ENCODE assay signal across 13 cellular contexts in the genomic region with DNA sequence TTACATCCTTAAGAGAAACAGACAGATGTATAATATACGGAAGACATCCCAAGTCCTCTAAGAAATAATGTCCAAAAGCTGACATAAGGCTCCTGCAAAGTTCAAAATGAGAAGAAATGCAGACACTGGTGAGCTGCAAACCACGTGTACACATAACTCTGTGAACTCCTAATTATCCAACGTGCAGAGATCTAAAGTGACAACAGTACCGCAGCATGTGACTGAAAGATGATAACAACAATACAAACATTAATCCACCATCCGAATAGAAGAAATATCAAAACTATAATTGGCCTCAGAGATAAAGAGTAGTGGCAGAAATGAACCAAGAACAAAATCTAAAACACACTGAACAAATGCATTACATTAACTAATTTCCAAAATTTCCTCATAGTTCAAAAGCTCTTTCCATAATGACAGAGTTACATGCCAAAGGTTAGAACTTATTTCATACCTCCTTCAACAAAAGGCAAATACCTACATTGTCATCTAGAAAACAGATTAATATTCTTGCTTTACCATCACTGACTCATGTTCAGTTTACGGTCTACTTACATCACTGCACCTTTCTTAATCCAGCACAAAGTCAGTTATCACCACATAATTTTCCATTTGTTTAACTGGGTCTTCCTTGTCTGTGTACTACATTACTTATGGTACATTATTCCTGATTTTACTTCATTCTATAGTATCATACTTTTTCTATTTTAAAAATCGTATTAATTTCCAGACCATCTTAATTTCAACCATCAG. TPM values are rescaled to one million over a fixed set of nuclear protein-coding genes. Genes with fewer than 3 reads are reported as not detected.
A peak's percentile ranks its signal among the peaks of the same experiment; 100 is the strongest.
DNase-seq lines count a peak whose midpoint lies in the region; ATAC-seq, FAIRE-seq and TF ChIP-seq lines count a peak whose summit lies in the region.
"Had no signal": no experiment of that assay in that cellular context is flagged by ENCODE, and none has a peak within 500 bp of the region (broad histone marks: within the 10 kb centered on the region; RNA-seq: fewer than 3 reads in every experiment).

No MANE protein-coding gene starts in this region.

- no peak overlapping the region for H3K18ac ChIP-seq in IMR-90 (ENCODE audit: low read depth, low read length)

- H3K14ac ChIP-seq in IMR-90 (replicated peaks; ENCODE audit: low read depth, low read length), result no peak overlapping the region

- peaks cover 76% of the 10 kb centered on the region for H3K79me2 ChIP-seq in mammary epithelial cell (ENCODE audit: insufficient read depth, low read length)
- H3K79me2 ChIP-seq in neural cell (replicated peaks; ENCODE audit: insufficient read depth, low read length), result peaks cover 75% of the 10 kb centered on the region

- H3K9me1 ChIP-seq in IMR-90 (ENCODE audit: insufficient read depth, low read length), result peaks cover 7% of the 10 kb centered on the region

- peaks cover 31% of the 10 kb centered on the region for H4K20me1 ChIP-seq in IMR-90 (ENCODE audit: insufficient read depth, low read length)
- peaks cover 16% of the 10 kb centered on the region for H4K20me1 ChIP-seq in mammary epithelial cell (ENCODE audit: insufficient read depth, low read length)
- H4K20me1 ChIP-seq in neural cell (ENCODE audit: insufficient read depth), result no peaks in the 10 kb centered on the region

- peaks cover 42% of the 10 kb centered on the region for H3K4me1 Mint-ChIP-seq in activated CD8-positive, alpha-beta memory T cell treated with anti-CD3 and anti-CD28 coated beads, Interleukin-2, amount 10 ng/mL, durations not matched to agents 7 days and 5 days

- H3K4me3 Mint-ChIP-seq in activated CD8-positive, alpha-beta memory T cell treated with anti-CD3 and anti-CD28 coated beads, Interleukin-2, amount 10 ng/mL, durations not matched to agents 7 days and 5 days, result peak overlapping the region; percentile 25

- no peak overlapping the region for H4K5ac ChIP-seq in IMR-90 (ENCODE audit: low read depth, low read length)

- no peak for TF ChIP-seq POLR2A in IMR-90 (IDR thresholded peaks at IDR 0.05; ENCODE audit: low read depth, low read length)

- TF ChIP-seq RAD21 in IMR-90 (IDR thresholded peaks at IDR 0.05; ENCODE audit: low read length) (no peak), neural cell (conservative IDR thresholded peaks at IDR 0.05) (no peak)

- H3K27me3 ChIP-seq in IMR-90 (ENCODE audit: control insufficient read depth, insufficient read depth, low read length) (no peaks in the 10 kb centered on the region), mammary epithelial cell (ENCODE audit: insufficient read depth, low read length) (no peaks in the 10 kb centered on the region), neural cell (ENCODE audit: insufficient read depth, low read depth, low read length) (peaks cover 9% of the 10 kb centered on the region)

- dilution Hi-C loops in IMR-90 (cut with HindIII; ENCODE audit: low sequenced_read_pairs, unreplicated experiment) (no loop called here), mammary epithelial cell (cut with HindIII; ENCODE audit: low sequenced_read_pairs) (no loop called here)

- no peak for DNase-seq in activated CD8-positive, alpha-beta memory T cell treated with anti-CD3 and anti-CD28 coated beads, Interleukin-2, amount 10 ng/mL, durations not matched to agents 7 days and 5 days
- DNase-seq in activated CD8-positive, alpha-beta memory T cell treated with anti-CD3 and anti-CD28 coated beads for 24 hours, result no peak
- DNase-seq in IMR-90 (peak; percentile 0), mammary epithelial cell (peak; percentile 8), GF-D8 (lab: John Stamatoyannopoulos, UW) (no peak), urothelium cell line (ENCODE audit: low spot score) (no peak), NCI-H2107 treated with DMSO at 0.1 percent for 48 hours (lab: John Stamatoyannopoulos, UW; ENCODE audit: unreplicated experiment) (no peak)
- DNase-seq: foreskin melanocyte; left cardiac atrium; MV-4-11; stimulated activated CD4-positive, alpha-beta T cell treated with anti-CD3 and anti-CD28 coated beads, Interleukin-15, amount 100 ng/mL, for 24 hours had no signal

- H3K23ac ChIP-seq in IMR-90 (ENCODE audit: low read depth, low read length), result no peak overlapping the region

- H3K27ac ChIP-seq in IMR-90 (ENCODE audit: insufficient read depth, low read length), result no peak overlapping the region
- peak overlapping the region; percentile 6 for H3K27ac ChIP-seq in mammary epithelial cell (ENCODE audit: insufficient read depth, low read depth, low read length)
- no peak overlapping the region for H3K27ac ChIP-seq in neural cell (ENCODE audit: low read length)

- H3K36me3 Mint-ChIP-seq in activated CD8-positive, alpha-beta memory T cell treated with anti-CD3 and anti-CD28 coated beads, Interleukin-2, amount 10 ng/mL, durations not matched to agents 7 days and 5 days, result peaks cover 7% of the 10 kb centered on the region

- in situ Hi-C loops in IMR-90 (cut with MboI; ENCODE audit: low sequenced_read_pairs), result no loop called here
- in situ Hi-C loops in mammary epithelial cell (cut with MboI; ENCODE audit: low sequenced_read_pairs in 2 of 2), result no loop called here

- intact Hi-C loops in IMR-90 (cut with micrococcal nuclease) (loop anchor here (10.0 kb wide), 1 partner anchor 312 kb away; no protein-coding TSS in a partner anchor), mammary epithelial cell (cut with micrococcal nuclease) (loop anchor here (10.0 kb wide), 1 partner anchor 362 kb away; the partner anchor contains the start of gene GOLIM4)

- CTCF ChIA-PET in activated CD8-positive, alpha-beta memory T cell treated with anti-CD3 and anti-CD28 coated beads, Interleukin-2, amount 10 ng/mL, durations not matched to agents 7 days and 5 days (lab: Charles Lee), result no interaction called here
- CTCF ChIA-PET in IMR-90 (lab: Yijun Ruan, JAX) (no interaction called here), mammary epithelial cell (lab: Charles Lee; ENCODE audit: low non-redundant PET) (no interaction called here)

- H3K4ac ChIP-seq in IMR-90 (ENCODE audit: low read depth, low read length), result no peak overlapping the region

- H3K36me3 ChIP-seq in IMR-90 (ENCODE audit: control insufficient read depth, insufficient read depth, low read length) (no peaks in the 10 kb centered on the region), mammary epithelial cell (ENCODE audit: insufficient read depth, low read length) (no peaks in the 10 kb centered on the region), neural cell (ENCODE audit: insufficient read depth, low read length) (no peaks in the 10 kb centered on the region)

- FAIRE-seq in urothelium cell line (lab: Jason Lieb, UNC), result no peak
- FAIRE-seq: GM18507 had no signal

- no peak overlapping the region for H2AK5ac ChIP-seq in IMR-90 (ENCODE audit: low read depth, low read length)

- no peak overlapping the region for H2BK5ac ChIP-seq in IMR-90 (ENCODE audit: low read depth, low read length, poor library complexity, severe bottlenecking)

- no peak overlapping the region for H4K8ac ChIP-seq in IMR-90 (ENCODE audit: low read depth in 2 of 2, low read length in 2 of 2)

- H3K4me2 ChIP-seq in IMR-90 (ENCODE audit: low read depth, low read length) (no peak overlapping the region; the same call in 1 of the 2 replicates), mammary epithelial cell (ENCODE audit: insufficient read depth, low read depth, low read length) (peak overlapping the region; percentile 92), neural cell (ENCODE audit: low read length) (peak overlapping the region; percentile 72)

- H3K9ac ChIP-seq in IMR-90 (ENCODE audit: low read depth, low read length), result no peak overlapping the region
- no peak overlapping the region for H3K9ac ChIP-seq in mammary epithelial cell (ENCODE audit: insufficient read depth, low read length)
- H3K9ac ChIP-seq in neural cell (ENCODE audit: low read length), result no peak overlapping the region

- H3K9me3 ChIP-seq in IMR-90 (ENCODE audit: control insufficient read depth, insufficient read depth, low read length) (no peaks in the 10 kb centered on the region), mammary epithelial cell (replicated peaks; ENCODE audit: insufficient read depth, low read length) (no peaks in the 10 kb centered on the region), neural cell (ENCODE audit: low read length) (no peaks in the 10 kb centered on the region)

- H3K4me1 ChIP-seq in IMR-90 (ENCODE audit: control insufficient read depth, insufficient read depth, low read length) (peaks cover 2% of the 10 kb centered on the region; the same call in 1 of the 2 replicates), mammary epithelial cell (ENCODE audit: insufficient read depth, low read length) (peaks cover 19% of the 10 kb centered on the region)

- no peak overlapping the region for H3K27ac Mint-ChIP-seq in activated CD8-positive, alpha-beta memory T cell treated with anti-CD3 and anti-CD28 coated beads, Interleukin-2, amount 10 ng/mL, durations not matched to agents 7 days and 5 days

- BruUV-seq in IMR-90 (replicated peaks; lab: Mats Ljungman, UMichigan), result no TSS peak
- no TSS peak for BruUV-seq in mammary epithelial cell (replicated peaks; lab: Mats Ljungman, UMichigan)

- H2AK9ac ChIP-seq in IMR-90 (replicated peaks; ENCODE audit: low read depth, low read length, poor library complexity), result no peak overlapping the region

- 80% methylated on average over 1 of the region's 7 CpGs; no CpG with 5 or more reads in 1 of the 2 experiments for WGBS in IMR-90 (ENCODE audit: extremely low coverage in 2 of 2, insufficient read length in 1 of 2), 2 experiments
- 54% methylated on average over 7 of the region's 7 CpGs for WGBS in mammary epithelial cell (ENCODE audit: low coverage, missing lambda C conversion rate)

- H3K9me3 Mint-ChIP-seq in activated CD8-positive, alpha-beta memory T cell treated with anti-CD3 and anti-CD28 coated beads, Interleukin-2, amount 10 ng/mL, durations not matched to agents 7 days and 5 days (ENCODE audit: low read depth), result no peaks in the 10 kb centered on the region

- no peak overlapping the region for H3K4me3 ChIP-seq in IMR-90 (ENCODE audit: insufficient read depth, low read depth, low read length)
- peak overlapping the region; percentile 0 to 84 (median 74) for H3K4me3 ChIP-seq in mammary epithelial cell (replicated peaks in 1 of 3; ENCODE audit: insufficient read depth in 1 of 3, low read depth in 2 of 3, low read length in 3 of 3)
- H3K4me3 ChIP-seq in neural cell (ENCODE audit: low read length), result peak overlapping the region; percentile 76

- POLR2A ChIA-PET in IMR-90 (lab: Charles Lee; ENCODE audit: unreplicated experiment), result no interaction called here

- no peak for TF ChIP-seq EP300 in neural cell (conservative IDR thresholded peaks at IDR 0.05; ENCODE audit: poor library complexity, severe bottlenecking)

- no peak overlapping the region for H2BK15ac ChIP-seq in IMR-90 (ENCODE audit: low read depth, low read length)

- H2BK20ac ChIP-seq in IMR-90 (ENCODE audit: low read depth, low read length), result no peak overlapping the region

- no peak overlapping the region for H3K56ac ChIP-seq in IMR-90 (ENCODE audit: extremely low read depth, insufficient read depth, low read length)

- no peak for ATAC-seq in activated CD8-positive, alpha-beta memory T cell treated with anti-CD3 and anti-CD28 coated beads, Interleukin-2, amount 10 ng/mL, durations not matched to agents 7 days and 5 days
- no peak for ATAC-seq in IMR-90 (ENCODE audit: low read depth)
- ATAC-seq: left cardiac atrium had no signal

- H2BK120ac ChIP-seq in IMR-90 (ENCODE audit: low read depth, low read length), result no peak overlapping the region

- H2AFZ ChIP-seq in IMR-90 (replicated peaks; ENCODE audit: low read length, poor library complexity) (no peak overlapping the region), mammary epithelial cell (ENCODE audit: low read depth, low read length) (no peak overlapping the region), neural cell (ENCODE audit: low read depth, low read length) (no peak overlapping the region)

- H3K27me3 Mint-ChIP-seq in activated CD8-positive, alpha-beta memory T cell treated with anti-CD3 and anti-CD28 coated beads, Interleukin-2, amount 10 ng/mL, durations not matched to agents 7 days and 5 days, result no peaks in the 10 kb centered on the region

- no peak overlapping the region for H4K91ac ChIP-seq in IMR-90 (ENCODE audit: insufficient read depth, low read depth, low read length)

- peaks cover 9 to 25% of the 10 kb centered on the region in 2 experiments; a peak in 3 of 4 replicates for H3K79me1 ChIP-seq in IMR-90 (ENCODE audit: low read depth in 1 of 2, low read length in 2 of 2)

- H3K9me2 ChIP-seq in neural cell (ENCODE audit: insufficient read depth, low read length), result no peaks in the 10 kb centered on the region

- H3F3A ChIP-seq in neural cell (ENCODE audit: insufficient read depth, low read length, poor library complexity, severe bottlenecking), result no peaks in the 10 kb centered on the region

- TF ChIP-seq CTCF in IMR-90 (conservative IDR thresholded peaks at IDR 0.05; ENCODE audit: low read depth, low read length), result no peak
- TF ChIP-seq CTCF in mammary epithelial cell (conservative IDR thresholded peaks at IDR 0.05 in 1 of 2, IDR thresholded peaks at IDR 0.05 in 1 of 2; ENCODE audit: extremely low read depth in 1 of 2, insufficient read depth in 1 of 2, low read depth in 1 of 2, low read length in 2 of 2), result no peak
- TF ChIP-seq CTCF in neural cell (IDR thresholded peaks at IDR 0.05; ENCODE audit: poor library complexity, severe bottlenecking), result no peak

RNA-seq across cellular contexts. Expression of gene PDCD10, which starts 2.2 kb away (rescaled TPM):
- total RNA-seq in activated CD8-positive, alpha-beta memory T cell treated with anti-CD3 and anti-CD28 coated beads, Interleukin-2, amount 10 ng/mL, durations not matched to agents 7 days and 5 days, result 10 to 100 TPM; 54.1 to 68.8 TPM
- total RNA-seq in IMR-90 (2012; rRNA removed) (36.7 and 63.0 TPM in 2 replicates), mammary epithelial cell (10 to 100 TPM; 70.8 to 76.1 TPM)
- polyA plus RNA-seq in IMR-90 (2012; rRNA removed) (39.5 and 47.3 TPM in 2 replicates), mammary epithelial cell (62.4 TPM), neural cell (78.5 and 79.1 TPM in 2 replicates)
- polyA plus RNA-seq in IMR-90 (2012; cell fraction: cytosol; rRNA removed), result 4.4 and 10.5 TPM in 2 replicates
- polyA plus RNA-seq in IMR-90 (2012; cell fraction: nucleus; rRNA removed; ENCODE audit: low replicate concordance), result 1.2 and 14.0 TPM in 2 replicates
- polyA minus RNA-seq in mammary epithelial cell (27.5 TPM), neural cell (97.4 and 101 TPM in 2 replicates)

RNA-seq across cellular contexts. Expression of gene SERPINI1, which starts 3.0 kb away (rescaled TPM):
- total RNA-seq in activated CD8-positive, alpha-beta memory T cell treated with anti-CD3 and anti-CD28 coated beads, Interleukin-2, amount 10 ng/mL, durations not matched to agents 7 days and 5 days, result 1 to 10 TPM; 2.6 to 3.0 TPM
- total RNA-seq in IMR-90 (2012; rRNA removed), result 0.36 and 1.1 TPM in 2 replicates
- 1.2 and 1.3 TPM in 2 replicates for polyA plus RNA-seq in IMR-90 (2012; rRNA removed)
- 0.25 and 0.33 TPM in 2 replicates for polyA plus RNA-seq in IMR-90 (2012; cell fraction: cytosol; rRNA removed)
- polyA plus RNA-seq in IMR-90 (2012; cell fraction: nucleus; rRNA removed; ENCODE audit: low replicate concordance), result 0.10 and 0.33 TPM in 2 replicates
- 1 to 10 TPM; 1.4 to 5.0 TPM for total RNA-seq in mammary epithelial cell
- 1.8 TPM for polyA plus RNA-seq in mammary epithelial cell
- polyA minus RNA-seq in mammary epithelial cell, result not detected
- 123 and 150 TPM in 2 replicates for polyA plus RNA-seq in neural cell
- polyA minus RNA-seq in neural cell, result 64.2 and 66.2 TPM in 2 replicates

Comparison
In these comparisons a context has a peak if more than half of its experiments do, and no peak if none do; other contexts are left out.
1. DNase-seq: peak in IMR-90 (single experiment) and mammary epithelial cell (single experiment); none in activated CD8-positive, alpha-beta memory T cell treated with anti-CD3 and anti-CD28 coated beads, Interleukin-2, amount 10 ng/mL, durations not matched to agents 7 days and 5 days (single experiment), activated CD8-positive, alpha-beta memory T cell treated with anti-CD3 and anti-CD28 coated beads for 24 hours (single experiment), GF-D8 (single experiment), urothelium cell line (single experiment) and NCI-H2107 treated with DMSO at 0.1 percent for 48 hours (single experiment).